In genomic region chr6:81766482-81767069, GRCh38 we compare ENCODE assay signal across 8 cellular contexts. TPM values are rescaled to one million over a fixed set of nuclear protein-coding genes. Genes with fewer than 3 reads are reported as not detected.
A peak's percentile ranks its signal among the peaks of the same experiment; 100 is the strongest.
DNase-seq lines count a peak whose midpoint lies in the region; ATAC-seq and TF ChIP-seq lines count a peak whose summit lies in the region.

No MANE protein-coding gene starts in this region.

- BruUV-seq in HCT116 (replicated peaks; lab: Mats Ljungman, UMichigan): no TSS peak

- no peaks in the 10 kb centered on the region for H3K36me3 ChIP-seq in BLaER1 treated with 17β-estradiol and CSF1 and Interleukin-3, amounts not matched to agents 10 nM and 100 nM
- H3K36me3 ChIP-seq in HCT116 (ENCODE audit: control insufficient read depth in 1 of 2, insufficient read depth in 2 of 2, low read length in 2 of 2) (no peaks in the 10 kb centered on the region), upper lobe of right lung (no peaks in the 10 kb centered on the region)

- no peaks in the 10 kb centered on the region for H3K9me3 ChIP-seq in BLaER1 treated with 17β-estradiol and CSF1 and Interleukin-3, amounts not matched to agents 10 nM and 100 nM (replicated peaks in 1 of 11)
- H3K9me3 ChIP-seq in HCT116 (ENCODE audit: control insufficient read depth in 1 of 2, insufficient read depth in 1 of 2, low read depth in 1 of 2, low read length in 2 of 2) (no peaks in the 10 kb centered on the region), upper lobe of right lung (no peaks in the 10 kb centered on the region)

- TF ChIP-seq CTCF in HCT116 (IDR thresholded peaks at IDR 0.05 in 2 of 3, conservative IDR thresholded peaks at IDR 0.05 in 1 of 3; ENCODE audit: borderline replicate concordance in 1 of 3, insufficient read depth in 1 of 3, low read depth in 2 of 3, low read length in 2 of 3): no peak
- TF ChIP-seq CTCF in fibroblast of villous mesenchyme (IDR thresholded peaks at IDR 0.05; ENCODE audit: insufficient read depth, low read depth, low read length): no peak
- TF ChIP-seq CTCF in upper lobe of right lung (IDR thresholded peaks at IDR 0.05): no peak

- TF ChIP-seq POLR2A in HCT116 (IDR thresholded peaks at IDR 0.05; ENCODE audit: borderline replicate concordance, extremely low read depth, insufficient read depth, insufficient read length): no peak

- no peak overlapping the region for H3K4me3 ChIP-seq in BLaER1 treated with 17β-estradiol and CSF1 and Interleukin-3, amounts not matched to agents 10 nM and 100 nM
- no peak overlapping the region for H3K4me3 ChIP-seq in HCT116 (replicated peaks in 1 of 2; ENCODE audit: low read depth in 1 of 2, low read length in 2 of 2)
- H3K4me3 ChIP-seq in fibroblast of villous mesenchyme (ENCODE audit: low read depth, low read length): no peak overlapping the region
- H3K4me3 ChIP-seq in upper lobe of right lung: no peak overlapping the region

- peak overlapping the region in 6 of 11 experiments; percentile 4 to 49 (median 40); a peak in 8 of 22 replicates for H3K27ac ChIP-seq in BLaER1 treated with 17β-estradiol and CSF1 and Interleukin-3, amounts not matched to agents 10 nM and 100 nM
- H3K27ac ChIP-seq in HCT116 (ENCODE audit: low read depth, low read length) (no peak overlapping the region), upper lobe of right lung (peak overlapping the region; percentile 37)

- POLR2A ChIA-PET in HCT116 (lab: Charles Lee): interaction anchor here (1.5 kb wide), 1 partner anchor 13 kb away, joined by 3 read pairs; no protein-coding TSS in a partner anchor

- no peaks in the 10 kb centered on the region for H3K79me2 ChIP-seq in HCT116 (ENCODE audit: insufficient read depth, low read length)

- intact Hi-C loops in HCT116 (cut with micrococcal nuclease): no loop called here
- intact Hi-C loops in upper lobe of right lung (cut with DNase I): no loop called here

- no peak for TF ChIP-seq RAD21 in HCT116 (IDR thresholded peaks at IDR 0.05; ENCODE audit: low read depth)

- peak overlapping the region in 8 of 11 experiments; percentile 15 to 72 (median 54); a peak in 15 of 22 replicates for H3K4me2 ChIP-seq in BLaER1 treated with 17β-estradiol and CSF1 and Interleukin-3, amounts not matched to agents 10 nM and 100 nM
- H3K4me2 ChIP-seq in HCT116 (ENCODE audit: low read length): no peak overlapping the region

- RAD21 ChIA-PET in HCT116 (lab: Charles Lee; ENCODE audit: low non-redundant PET in 1 of 2, low total read pairs in 2 of 2, uncharacterized antibody in 2 of 2, unreplicated experiment in 2 of 2): no interaction called here

- CTCF ChIA-PET in HCT116 (lab: Charles Lee): no interaction called here

- H3K4me1 ChIP-seq in BLaER1 treated with 17β-estradiol and CSF1 and Interleukin-3, amounts not matched to agents 10 nM and 100 nM: peaks cover 0 to 21% (median 11%) of the 10 kb centered on the region in 10 experiments; a peak in 14 of 20 replicates
- H3K4me1 ChIP-seq in HCT116 (ENCODE audit: control insufficient read depth in 1 of 2, insufficient read depth in 2 of 2, low read length in 2 of 2) (no peaks in the 10 kb centered on the region; a peak in 1 of 4 replicates), upper lobe of right lung (peaks cover 20% of the 10 kb centered on the region)

- H3K9me2 ChIP-seq in HCT116 (ENCODE audit: insufficient read depth): no peaks in the 10 kb centered on the region

- no peak for DNase-seq in HCT116 (ENCODE audit: low read depth, low spot score)
- peak; percentile 87 to 99 for DNase-seq in NOMO-1 (lab: John Stamatoyannopoulos, UW; ENCODE audit: unreplicated experiment in 2 of 2)
- DNase-seq in fibroblast of villous mesenchyme (ENCODE audit: low read depth): peak; percentile 98
- DNase-seq in upper lobe of right lung: no peak
- DNase-seq in retina: no peak
- DNase-seq in iPS-NIHi11 (ENCODE audit: low spot score): no peak
- DNase-seq in effector CD8-positive, alpha-beta T cell (lab: John Stamatoyannopoulos, UW): no peak

- no peak overlapping the region for H2AFZ ChIP-seq in HCT116 (ENCODE audit: low read depth, low read length, poor library complexity, severe bottlenecking)

- ATAC-seq in HCT116: no peak
- ATAC-seq in upper lobe of right lung: peak; percentile 56

- no peaks in the 10 kb centered on the region for H4K20me1 ChIP-seq in BLaER1 treated with 17β-estradiol and CSF1 and Interleukin-3, amounts not matched to agents 10 nM and 100 nM
- H4K20me1 ChIP-seq in HCT116 (ENCODE audit: insufficient read depth): no peaks in the 10 kb centered on the region

- no peak overlapping the region for H3K9ac ChIP-seq in BLaER1 treated with 17β-estradiol and CSF1 and Interleukin-3, amounts not matched to agents 10 nM and 100 nM
- no peak overlapping the region for H3K9ac ChIP-seq in HCT116 (ENCODE audit: low read length)

- no peaks in the 10 kb centered on the region for H3K27me3 ChIP-seq in BLaER1 treated with 17β-estradiol and CSF1 and Interleukin-3, amounts not matched to agents 10 nM and 100 nM
- H3K27me3 ChIP-seq in HCT116 (ENCODE audit: insufficient read depth, low read length): no peaks in the 10 kb centered on the region
- no peaks in the 10 kb centered on the region for H3K27me3 ChIP-seq in upper lobe of right lung

TF ChIP-seq in HCT116, 20 proteins besides CTCF, POLR2A, EP300 and RAD21:
- no peak for TF ChIP-seq FOSL1 (IDR thresholded peaks at IDR 0.05; ENCODE audit: low read depth)
- TF ChIP-seq TCF7L2 (IDR thresholded peaks at IDR 0.05; ENCODE audit: borderline replicate concordance, extremely low read depth, insufficient read depth, insufficient read length): no peak
- TF ChIP-seq CEBPB (IDR thresholded peaks at IDR 0.05; ENCODE audit: low read depth): peak; percentile 41; the same call in 1 of the 2 replicates
- TF ChIP-seq EGR1 (IDR thresholded peaks at IDR 0.05; ENCODE audit: low read depth): no peak
- no peak for TF ChIP-seq ZBTB33 (IDR thresholded peaks at IDR 0.05; ENCODE audit: extremely low read depth, insufficient replicate concordance, low read length)
- TF ChIP-seq SIN3A (IDR thresholded peaks at IDR 0.05; ENCODE audit: low read depth): no peak
- no peak for TF ChIP-seq SRF (IDR thresholded peaks at IDR 0.05; ENCODE audit: low read depth)
TF ChIP-seq in HCT116: peak in this region for 1.

RNA-seq across cellular contexts. Expression of gene TENT5A, which starts 14.1 kb away (rescaled TPM):
- total RNA-seq in HCT116 (2021; ENCODE audit: unreplicated experiment) (11.2 TPM), fibroblast of villous mesenchyme (21.6 and 22.9 TPM in 2 replicates), upper lobe of right lung (17.2 TPM)
- 5.6 TPM in 2 replicates for polyA plus RNA-seq in HCT116 (2012)

Comparison
In these comparisons a context has a peak if more than half of its experiments do, and no peak if none do; other contexts are left out.
1. DNase-seq: peak in NOMO-1 (2 of 2) and fibroblast of villous mesenchyme (single experiment); none in HCT116 (single experiment), upper lobe of right lung (single experiment), retina (single experiment), iPS-NIHi11 (single experiment) and effector CD8-positive, alpha-beta T cell (single experiment).